ENCODE assay signal across 31 cellular contexts in genomic region chr6:63514488-63515173, GRCh38.
"Had no signal": no experiment of that assay in that cellular context is flagged by ENCODE, and none has a peak within 500 bp of the region (broad histone marks: within the 10 kb centered on the region; RNA-seq: fewer than 3 reads in every experiment).

No MANE protein-coding gene starts in this region.

- DNase-seq: activated CD4-positive, alpha-beta T cell treated with anti-CD3 and anti-CD28 coated beads for 48 hours; activated CD4-positive, alpha-beta T cell treated with anti-CD3 and anti-CD28 coated beads, Interleukin-2, amount 50 U/mL, for 48 hours; activated CD8-positive, alpha-beta memory T cell treated with anti-CD3 and anti-CD28 coated beads for 24 hours; activated CD8-positive, alpha-beta memory T cell treated with anti-CD3 and anti-CD28 coated beads, Interleukin-2, amount 50 U/mL, for 4 hours; activated gamma-delta T cell; activated naive CD4-positive, alpha-beta T cell treated with anti-CD3 and anti-CD28 coated beads, Interleukin-2, amount 50 U/mL, for 16 hours; activated T-cell treated with anti-CD3 and anti-CD28 coated beads, Interleukin-2, amount 50 U/mL, for 1 hour; amniotic stem cell; caudate nucleus; cortex of kidney; effector memory CD8-positive, alpha-beta T cell; erythroblast; gastrocnemius medialis; hypothalamus; ovary; psoas muscle; stimulated activated CD4-positive, alpha-beta T cell treated with anti-CD3 and anti-CD28 coated beads, Interleukin-15, amount 100 ng/mL, for 24 hours; stimulated activated CD4-positive, alpha-beta T cell treated with anti-CD3 and anti-CD28 coated beads, Interleukin-2, amount 100 ng/mL, for 24 hours; stimulated activated naive B cell treated with anti-CD40 and anti-IgM and Interleukin-4, amounts not matched to agents 10 μg/mL and 1 μg/mL and 100 μg/mL, for 72 hours; stomach; T-helper 9 cell had no signal

- H3K4me3 ChIP-seq: gastrocnemius medialis, ovary, psoas muscle, right atrium auricular region, stomach, tibial nerve had no signal

- H3K27ac Mint-ChIP-seq: activated T-helper 1 cell treated with anti-CD3 and anti-CD28 coated beads, Interleukin-12 subunit alpha, Interleukin-12 subunit beta, Interleukin-2, Interleukin-4 antibody, amounts not matched to agents 30 ng/mL and 10 ng/mL and 1 ng/mL, durations not matched to agents 14 hours and 24 hours and 36 hours; effector memory CD8-positive, alpha-beta T cell; stimulated activated naive B cell treated with anti-CD40 and anti-IgM and Interleukin-4, amounts not matched to agents 10 μg/mL and 1 μg/mL and 100 μg/mL, for 72 hours; T-helper 1 cell treated with Interleukin-12 subunit alpha and Interleukin-12 subunit beta and Interleukin-4 antibody, amounts not matched to agents 30 μg/mL and 1 μg/mL, for 36 hours had no signal

- H3K4me3 Mint-ChIP-seq: activated T-helper 1 cell treated with anti-CD3 and anti-CD28 coated beads, Interleukin-12 subunit alpha, Interleukin-12 subunit beta, Interleukin-2, Interleukin-4 antibody, amounts not matched to agents 30 ng/mL and 10 ng/mL and 1 ng/mL, durations not matched to agents 14 hours and 24 hours and 36 hours; effector memory CD8-positive, alpha-beta T cell; nephron; stimulated activated naive B cell treated with anti-CD40 and anti-IgM and Interleukin-4, amounts not matched to agents 10 μg/mL and 1 μg/mL and 100 μg/mL, for 72 hours; T-helper 1 cell treated with Interleukin-12 subunit alpha and Interleukin-12 subunit beta and Interleukin-4 antibody, amounts not matched to agents 30 μg/mL and 1 μg/mL, for 36 hours had no signal

- H3K36me3 ChIP-seq: gastrocnemius medialis, ovary, right atrium auricular region, stomach, tibial nerve had no signal

- H3K27ac ChIP-seq: gastrocnemius medialis, ovary, psoas muscle, right atrium auricular region, tibial nerve, VCaP had no signal

- H3K9me3 ChIP-seq: gastrocnemius medialis, ovary, psoas muscle, right atrium auricular region, stomach, tibial nerve had no signal

- ATAC-seq: activated CD4-positive, CD25-positive, alpha-beta regulatory T cell treated with anti-CD3 and anti-CD28 coated beads, Interleukin-2, amount 50 U/mL, for 24 hours; effector memory CD8-positive, alpha-beta T cell; gastrocnemius medialis; psoas muscle; stimulated activated naive B cell treated with anti-CD40 and anti-IgM and Interleukin-4, amounts not matched to agents 10 μg/mL and 1 μg/mL and 100 μg/mL, for 72 hours had no signal

- H3K9me3 Mint-ChIP-seq: activated T-helper 1 cell treated with anti-CD3 and anti-CD28 coated beads, Interleukin-12 subunit alpha, Interleukin-12 subunit beta, Interleukin-2, Interleukin-4 antibody, amounts not matched to agents 30 ng/mL and 10 ng/mL and 1 ng/mL, durations not matched to agents 14 hours and 24 hours and 36 hours; effector memory CD8-positive, alpha-beta T cell; nephron; stimulated activated naive B cell treated with anti-CD40 and anti-IgM and Interleukin-4, amounts not matched to agents 10 μg/mL and 1 μg/mL and 100 μg/mL, for 72 hours; T-helper 1 cell treated with Interleukin-12 subunit alpha and Interleukin-12 subunit beta and Interleukin-4 antibody, amounts not matched to agents 30 μg/mL and 1 μg/mL, for 36 hours had no signal

- H3K36me3 Mint-ChIP-seq: stimulated activated naive B cell treated with anti-CD40 and anti-IgM and Interleukin-4, amounts not matched to agents 10 μg/mL and 1 μg/mL and 100 μg/mL, for 72 hours had no signal

- H3K27me3 ChIP-seq: gastrocnemius medialis, ovary, right atrium auricular region, stomach, tibial nerve had no signal

- FAIRE-seq: astrocyte, TTC549, urothelium cell line had no signal

- H3K4me1 ChIP-seq: tibial nerve had no signal
